In genomic region chr6:133243723-133244122, GRCh38 we compare ENCODE assay signal across 1 cellular context.
TF ChIP-seq lines count a peak whose summit lies in the region.

No MANE protein-coding gene starts in this region.

TF ChIP-seq in IMR-90, 13 proteins besides CTCF, POLR2A, EP300 and RAD21:
- TF ChIP-seq MAFK (IDR thresholded peaks at IDR 0.05; ENCODE audit: low read depth, low read length) (no peak), ELK1 (IDR thresholded peaks at IDR 0.05; ENCODE audit: borderline replicate concordance, low read depth, low read length) (no peak), BHLHE40 (IDR thresholded peaks at IDR 0.05; ENCODE audit: low read depth, low read length) (no peak)
